In the genomic region with DNA sequence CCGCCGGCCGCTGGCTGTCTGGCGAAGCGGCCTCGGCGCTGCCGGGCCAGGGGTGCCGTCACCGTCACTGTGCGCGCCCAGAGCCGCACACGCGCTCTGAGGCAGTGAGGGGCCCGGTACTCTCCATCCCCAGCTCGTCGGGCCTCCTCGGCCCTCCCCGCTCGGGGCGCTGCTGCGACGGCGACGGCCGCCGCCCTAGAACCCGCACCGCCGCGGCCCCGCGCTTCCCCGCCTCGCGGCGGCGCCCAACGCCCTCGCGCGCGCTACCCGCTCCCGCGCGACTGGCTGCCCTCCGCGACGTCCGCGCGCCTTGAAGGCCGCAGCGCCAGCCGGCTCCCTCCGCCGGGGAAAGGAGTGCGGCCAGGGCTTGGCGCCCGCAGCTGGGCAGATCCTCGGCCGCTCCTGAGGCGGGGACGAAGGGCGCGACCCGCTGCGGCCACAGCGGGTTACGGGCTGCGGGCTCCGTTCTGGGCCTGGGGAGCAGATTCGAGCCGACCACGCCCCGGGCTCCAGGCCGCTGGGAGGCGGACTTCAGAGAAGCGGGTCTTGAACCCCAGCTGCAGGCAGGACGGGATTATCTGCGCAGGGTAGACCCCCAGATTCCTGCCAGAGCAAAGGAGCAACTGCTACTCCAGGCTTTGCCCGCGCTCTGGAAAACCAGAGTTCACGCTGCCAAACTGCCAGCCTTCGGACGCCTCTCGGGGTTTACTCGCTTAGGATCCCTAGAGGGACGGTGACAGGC, we compare ENCODE assay signal across 8 cellular contexts. TPM values are rescaled to one million over a fixed set of nuclear protein-coding genes. Genes with fewer than 3 reads are reported as not detected.
DNase-seq lines count a peak whose midpoint lies in the region; ATAC-seq and TF ChIP-seq lines count a peak whose summit lies in the region.

A gene (minus strand): TSS at position 283 of the 742 bp plus-strand sequence. CDS start 519 bp downstream, outside the sequence.

- peak; percentile 17 for TF ChIP-seq RAD21 in neural cell (conservative IDR thresholded peaks at IDR 0.05)

- DNase-seq in G401 (ENCODE audit: low spot score), result peak; percentile 64
- DNase-seq in HEK293T (ENCODE audit: extremely low spot score), result peak; percentile 43
- DNase-seq in NT2/D1 (ENCODE audit: low read depth, low spot score), result peak; percentile 23
- peak; percentile 49 for DNase-seq in activated naive CD4-positive, alpha-beta T cell treated with anti-CD3 and anti-CD28 coated beads for 36 hours
- peak; percentile 52 for DNase-seq in germinal center (ENCODE audit: low spot score)
- peak in 1 of 2 donors; percentile 66 for DNase-seq in suprapubic skin (ENCODE audit: low spot score in 2 of 2)

- H3K4me1 ChIP-seq in NT2/D1 (ENCODE audit: insufficient read depth, insufficient read length) (peaks cover 3% of the 10 kb centered on the region), suprapubic skin (peaks cover 19% of the 10 kb centered on the region)

- peak within 1 kb of the TSS; percentile 73 for H2AFZ ChIP-seq in neural cell (ENCODE audit: low read depth, low read length)

- no peaks in the 10 kb centered on the region for H3K27me3 Mint-ChIP-seq in activated naive CD4-positive, alpha-beta T cell treated with anti-CD3 and anti-CD28 coated beads for 36 hours (ENCODE audit: low read depth)

- peak within 1 kb of the TSS; percentile 60 for H3K4me3 ChIP-seq in NT2/D1 (ENCODE audit: insufficient read length, low read depth)
- H3K4me3 ChIP-seq in neural cell (ENCODE audit: low read length), result peak within 1 kb of the TSS; percentile 89
- peak within 1 kb of the TSS; percentile 94 for H3K4me3 ChIP-seq in suprapubic skin

- TF ChIP-seq CTCF in neural cell (IDR thresholded peaks at IDR 0.05; ENCODE audit: poor library complexity, severe bottlenecking), result peak; percentile 67
- no peak for TF ChIP-seq CTCF in suprapubic skin (IDR thresholded peaks at IDR 0.05)

- TF ChIP-seq POLR2A in suprapubic skin (IDR thresholded peaks at IDR 0.05), result peak; percentile 63 to 75

- H3K9me3 Mint-ChIP-seq in activated naive CD4-positive, alpha-beta T cell treated with anti-CD3 and anti-CD28 coated beads for 36 hours, result no peaks in the 10 kb centered on the region

- in situ Hi-C loops in G401 (cut with HindIII; ENCODE audit: low sequenced_read_pairs), result no loop called here

- H3K27ac ChIP-seq in neural cell (ENCODE audit: low read length) (peak within 1 kb of the TSS; percentile 65), suprapubic skin (peak within 1 kb of the TSS; percentile 85)

- H3K4me2 ChIP-seq in neural cell (ENCODE audit: low read length), result peak within 1 kb of the TSS; percentile 33

- H3F3A ChIP-seq in neural cell (ENCODE audit: insufficient read depth, low read length, poor library complexity, severe bottlenecking), result no peaks in the 10 kb centered on the region

- peaks cover 4% of the 10 kb centered on the region for H3K36me3 Mint-ChIP-seq in activated naive CD4-positive, alpha-beta T cell treated with anti-CD3 and anti-CD28 coated beads for 36 hours (ENCODE audit: low read depth)

- H3K36me3 ChIP-seq in NT2/D1 (ENCODE audit: insufficient read depth, insufficient read length, low read length) (no peaks in the 10 kb centered on the region), neural cell (ENCODE audit: insufficient read depth, low read length) (no peaks in the 10 kb centered on the region), suprapubic skin (peaks cover 1% of the 10 kb centered on the region)

- TF ChIP-seq EP300 in neural cell (conservative IDR thresholded peaks at IDR 0.05; ENCODE audit: poor library complexity, severe bottlenecking) (peak; percentile 25), suprapubic skin (IDR thresholded peaks at IDR 0.05) (no peak)

- no peak for ATAC-seq in GM21737 (IDR thresholded peaks at IDR 0.05; ENCODE audit: unreplicated experiment)

- intact Hi-C loops in activated naive CD4-positive, alpha-beta T cell treated with anti-CD3 and anti-CD28 coated beads for 36 hours (cut with micrococcal nuclease), result loop anchor here (1.0 to 10.0 kb wide), 3 partner anchors 96 to 137 kb away; a partner anchor contains a TSS

- H3K9me3 ChIP-seq in NT2/D1 (ENCODE audit: insufficient read depth, low read length) (no peaks in the 10 kb centered on the region), neural cell (ENCODE audit: low read length) (no peaks in the 10 kb centered on the region), suprapubic skin (no peaks in the 10 kb centered on the region)

- H3K9me2 ChIP-seq in neural cell (ENCODE audit: insufficient read depth, low read length), result no peaks in the 10 kb centered on the region

- H3K4me3 Mint-ChIP-seq in activated naive CD4-positive, alpha-beta T cell treated with anti-CD3 and anti-CD28 coated beads for 36 hours, result peak within 1 kb of the TSS; percentile 80

- H4K20me1 ChIP-seq in neural cell (ENCODE audit: insufficient read depth), result no peaks in the 10 kb centered on the region

- WGBS in suprapubic skin, result 14% methylated on average over 38 of the region's 91 CpGs

- H3K79me2 ChIP-seq in neural cell (replicated peaks; ENCODE audit: insufficient read depth, low read length), result no peaks in the 10 kb centered on the region

- H3K27me3 ChIP-seq in NT2/D1 (ENCODE audit: insufficient read depth, insufficient read length) (peaks cover 11% of the 10 kb centered on the region), neural cell (ENCODE audit: insufficient read depth, low read depth, low read length) (no peaks in the 10 kb centered on the region), suprapubic skin (no peaks in the 10 kb centered on the region)

- H3K4me1 Mint-ChIP-seq in activated naive CD4-positive, alpha-beta T cell treated with anti-CD3 and anti-CD28 coated beads for 36 hours (ENCODE audit: low read depth), result peaks cover 31% of the 10 kb centered on the region

- CTCF ChIA-PET in HEK293T (lab: Yijun Ruan, JAX), result interaction anchor here (1.0 kb wide), 1 partner anchor 10 kb away, joined by 3 read pairs; no protein-coding TSS in a partner anchor
- CTCF ChIA-PET in activated naive CD4-positive, alpha-beta T cell treated with anti-CD3 and anti-CD28 coated beads for 36 hours (lab: Charles Lee), result interaction anchor here (1.1 to 1.9 kb wide), 2 partner anchors 9 to 12 kb away, joined by 3 to 5 read pairs; no protein-coding TSS in a partner anchor

- H3K9ac ChIP-seq in NT2/D1 (ENCODE audit: insufficient read length, low read depth) (peak within 1 kb of the TSS; percentile 83), neural cell (ENCODE audit: low read length) (peak within 1 kb of the TSS; percentile 85)

- POLR2A ChIA-PET in HEK293T (lab: Yijun Ruan, JAX), result interaction anchor here (1.0 to 1.4 kb wide), 4 partner anchors 10 to 110 kb away, joined by 3 to 5 read pairs (median 4); a partner anchor contains a TSS

- peak within 1 kb of the TSS; percentile 50 for H3K27ac Mint-ChIP-seq in activated naive CD4-positive, alpha-beta T cell treated with anti-CD3 and anti-CD28 coated beads for 36 hours

TF ChIP-seq in HEK293T, 16 proteins besides CTCF, POLR2A, EP300 and RAD21 (continues in another document):
- TF ChIP-seq FOXA1 (IDR thresholded peaks at IDR 0.05) (no peak), HDGF (IDR thresholded peaks at IDR 0.05; ENCODE audit: borderline replicate concordance) (no peak), TARDBP (IDR thresholded peaks at IDR 0.05) (no peak), L3MBTL2 (conservative IDR thresholded peaks at IDR 0.05) (no peak), NFRKB (IDR thresholded peaks at IDR 0.05) (no peak), SUZ12 (IDR thresholded peaks at IDR 0.05) (no peak), ZNF384 (IDR thresholded peaks at IDR 0.05) (no peak), FOXK2 (IDR thresholded peaks at IDR 0.05) (no peak), CTBP1 (IDR thresholded peaks at IDR 0.05; ENCODE audit: borderline replicate concordance) (no peak), BHLHE40 (IDR thresholded peaks at IDR 0.05; ENCODE audit: borderline replicate concordance) (no peak), SP1 (IDR thresholded peaks at IDR 0.05) (no peak), ARNT (IDR thresholded peaks at IDR 0.05) (no peak)
- TF ChIP-seq, protein P1, sequence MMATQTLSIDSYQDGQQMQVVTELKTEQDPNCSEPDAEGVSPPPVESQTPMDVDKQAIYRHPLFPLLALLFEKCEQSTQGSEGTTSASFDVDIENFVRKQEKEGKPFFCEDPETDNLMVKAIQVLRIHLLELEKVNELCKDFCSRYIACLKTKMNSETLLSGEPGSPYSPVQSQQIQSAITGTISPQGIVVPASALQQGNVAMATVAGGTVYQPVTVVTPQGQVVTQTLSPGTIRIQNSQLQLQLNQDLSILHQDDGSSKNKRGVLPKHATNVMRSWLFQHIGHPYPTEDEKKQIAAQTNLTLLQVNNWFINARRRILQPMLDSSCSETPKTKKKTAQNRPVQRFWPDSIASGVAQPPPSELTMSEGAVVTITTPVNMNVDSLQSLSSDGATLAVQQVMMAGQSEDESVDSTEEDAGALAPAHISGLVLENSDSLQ (IDR thresholded peaks at IDR 0.05), result no peak

TF ChIP-seq in neural cell, 6 proteins besides CTCF, POLR2A, EP300 and RAD21 (continues in another document):
- TF ChIP-seq, protein P2, sequence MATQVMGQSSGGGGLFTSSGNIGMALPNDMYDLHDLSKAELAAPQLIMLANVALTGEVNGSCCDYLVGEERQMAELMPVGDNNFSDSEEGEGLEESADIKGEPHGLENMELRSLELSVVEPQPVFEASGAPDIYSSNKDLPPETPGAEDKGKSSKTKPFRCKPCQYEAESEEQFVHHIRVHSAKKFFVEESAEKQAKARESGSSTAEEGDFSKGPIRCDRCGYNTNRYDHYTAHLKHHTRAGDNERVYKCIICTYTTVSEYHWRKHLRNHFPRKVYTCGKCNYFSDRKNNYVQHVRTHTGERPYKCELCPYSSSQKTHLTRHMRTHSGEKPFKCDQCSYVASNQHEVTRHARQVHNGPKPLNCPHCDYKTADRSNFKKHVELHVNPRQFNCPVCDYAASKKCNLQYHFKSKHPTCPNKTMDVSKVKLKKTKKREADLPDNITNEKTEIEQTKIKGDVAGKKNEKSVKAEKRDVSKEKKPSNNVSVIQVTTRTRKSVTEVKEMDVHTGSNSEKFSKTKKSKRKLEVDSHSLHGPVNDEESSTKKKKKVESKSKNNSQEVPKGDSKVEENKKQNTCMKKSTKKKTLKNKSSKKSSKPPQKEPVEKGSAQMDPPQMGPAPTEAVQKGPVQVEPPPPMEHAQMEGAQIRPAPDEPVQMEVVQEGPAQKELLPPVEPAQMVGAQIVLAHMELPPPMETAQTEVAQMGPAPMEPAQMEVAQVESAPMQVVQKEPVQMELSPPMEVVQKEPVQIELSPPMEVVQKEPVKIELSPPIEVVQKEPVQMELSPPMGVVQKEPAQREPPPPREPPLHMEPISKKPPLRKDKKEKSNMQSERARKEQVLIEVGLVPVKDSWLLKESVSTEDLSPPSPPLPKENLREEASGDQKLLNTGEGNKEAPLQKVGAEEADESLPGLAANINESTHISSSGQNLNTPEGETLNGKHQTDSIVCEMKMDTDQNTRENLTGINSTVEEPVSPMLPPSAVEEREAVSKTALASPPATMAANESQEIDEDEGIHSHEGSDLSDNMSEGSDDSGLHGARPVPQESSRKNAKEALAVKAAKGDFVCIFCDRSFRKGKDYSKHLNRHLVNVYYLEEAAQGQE (IDR thresholded peaks at IDR 0.05; ENCODE audit: borderline replicate concordance), result peak; percentile 67
- TF ChIP-seq SMC3 (conservative IDR thresholded peaks at IDR 0.05; ENCODE audit: poor library complexity), result peak; percentile 28

RNA-seq across cellular contexts. Expression of the gene that starts here (rescaled TPM):
- 8.6 and 30.7 TPM in 2 replicates for total RNA-seq in G401 (2014; rRNA removed; shearing (Covaris generic))
- 10 to 100 TPM; 10.2 to 10.3 TPM for total RNA-seq in activated naive CD4-positive, alpha-beta T cell treated with anti-CD3 and anti-CD28 coated beads for 36 hours
- 48.4 and 55.1 TPM in 2 replicates for polyA plus RNA-seq in neural cell
- 68.1 and 74.0 TPM in 2 replicates for polyA minus RNA-seq in neural cell
- 10 to 100 TPM; 14.1 to 34.0 (median 19.2) TPM for total RNA-seq in suprapubic skin
